8 cellular contexts compared by ENCODE assay signal in the genomic region with DNA sequence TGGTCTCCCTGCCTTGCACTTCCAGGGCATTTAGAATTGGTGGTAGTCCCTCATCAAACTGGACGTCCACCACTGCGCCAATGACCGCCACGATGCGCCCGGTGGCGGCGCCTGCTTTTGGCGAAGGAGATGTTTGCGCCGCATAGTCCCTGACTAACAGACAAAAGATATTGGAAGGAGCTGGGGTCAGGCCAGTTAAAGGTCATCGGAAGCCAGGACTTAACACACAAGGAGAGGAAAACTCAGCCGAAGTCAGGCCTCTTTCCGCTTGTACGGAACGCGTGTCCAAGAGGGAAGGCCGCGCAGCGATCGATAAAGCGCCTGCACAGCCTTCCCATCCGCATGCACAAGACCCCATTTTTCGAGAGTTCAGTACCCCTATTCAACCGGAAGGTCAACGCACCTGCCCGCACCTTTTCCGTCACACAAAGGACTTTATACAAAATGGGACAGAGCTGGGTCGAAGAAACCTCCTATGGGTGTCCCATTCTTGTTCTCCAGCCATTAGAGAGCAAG. TPM values are rescaled to one million over a fixed set of nuclear protein-coding genes. Genes with fewer than 3 reads are reported as not detected.
A peak's percentile ranks its signal among the peaks of the same experiment; 100 is the strongest.
DNase-seq lines count a peak whose midpoint lies in the region; ATAC-seq, FAIRE-seq and TF ChIP-seq lines count a peak whose summit lies in the region.

No MANE protein-coding gene starts in this region.

- no peak for FAIRE-seq in HepG2 (lab: Jason Lieb, UNC)

- peaks cover 23 to 47% (median 36%) of the 10 kb centered on the region in 10 experiments for H3K4me1 ChIP-seq in BLaER1 treated with 17β-estradiol and CSF1 and Interleukin-3, amounts not matched to agents 10 nM and 100 nM
- peaks cover 23% of the 10 kb centered on the region for H3K4me1 ChIP-seq in Karpas-422 (ENCODE audit: low read length)
- peaks cover 0 to 3% of the 10 kb centered on the region in 2 donors for H3K4me1 ChIP-seq in breast epithelium
- H3K4me1 ChIP-seq in HepG2 (ENCODE audit: insufficient read depth, low read length): peaks cover 35% of the 10 kb centered on the region

- TF ChIP-seq CTCF in breast epithelium (IDR thresholded peaks at IDR 0.05): peak in 2 of 3 donors; percentile 19 to 30
- no peak for TF ChIP-seq CTCF in HepG2 (CRISPR knock-in tag; IDR thresholded peaks at IDR 0.05)

- H3K9me3 ChIP-seq in BLaER1 treated with 17β-estradiol and CSF1 and Interleukin-3, amounts not matched to agents 10 nM and 100 nM (replicated peaks in 1 of 11): 0 out of 22 replicates have a peak, but pooled peaks cover 0 to 4% (median 0%) of the 10 kb centered on the region in 11 experiments
- H3K9me3 ChIP-seq in Karpas-422 (ENCODE audit: low read length) (no peaks in the 10 kb centered on the region), breast epithelium (no peaks in the 10 kb centered on the region), HepG2 (ENCODE audit: low read length) (no peaks in the 10 kb centered on the region)

- H3K9ac ChIP-seq in BLaER1 treated with 17β-estradiol and CSF1 and Interleukin-3, amounts not matched to agents 10 nM and 100 nM: peak overlapping the region; percentile 92 to 99 (median 97)
- H3K9ac ChIP-seq in Karpas-422 (ENCODE audit: low read length) (peak overlapping the region; percentile 93), HepG2 (ENCODE audit: insufficient read depth, low read depth, low read length) (peak overlapping the region; percentile 97)

- H4K20me1 ChIP-seq in BLaER1 treated with 17β-estradiol and CSF1 and Interleukin-3, amounts not matched to agents 10 nM and 100 nM: peaks cover 50 to 55% (median 52%) of the 10 kb centered on the region in 11 experiments
- H4K20me1 ChIP-seq in Karpas-422 (ENCODE audit: insufficient read depth, low read depth, low read length) (peaks cover 29% of the 10 kb centered on the region), HepG2 (ENCODE audit: insufficient read depth, low read length) (peaks cover 15% of the 10 kb centered on the region)

- intact Hi-C loops in breast epithelium (cut with DNase I; ENCODE audit: low total_unique reads) (no loop called here), HepG2 (cut with micrococcal nuclease; ENCODE audit: unreplicated experiment) (loop anchor here (1.0 to 10.0 kb wide), 3 partner anchors 8 to 80 kb away; a partner anchor contains a TSS)

- H3K9me2 ChIP-seq in Karpas-422 (replicated peaks; ENCODE audit: insufficient read depth, low read length): no peaks in the 10 kb centered on the region

- H3K4me3 ChIP-seq in BLaER1 treated with 17β-estradiol and CSF1 and Interleukin-3, amounts not matched to agents 10 nM and 100 nM: peak overlapping the region; percentile 84 to 98 (median 96)
- H3K4me3 ChIP-seq in Karpas-422 (ENCODE audit: low read length): peak overlapping the region; percentile 97
- peak overlapping the region; percentile 90 to 97 (median 91) for H3K4me3 ChIP-seq in breast epithelium
- peak overlapping the region; percentile 75 to 89 (median 77) for H3K4me3 ChIP-seq in HepG2 (replicated peaks in 1 of 3; ENCODE audit: insufficient read depth in 1 of 3, low read depth in 2 of 3, low read length in 3 of 3)

- no peak for TF ChIP-seq POLR2A in breast epithelium (IDR thresholded peaks at IDR 0.05)
- no peak for TF ChIP-seq POLR2A in HepG2 (IDR thresholded peaks at IDR 0.05; ENCODE audit: insufficient read depth in 1 of 2, low read depth in 2 of 2, low read length in 2 of 2)

- 2% methylated on average over 26 of the region's 29 CpGs for WGBS in HepG2 (ENCODE audit: low lambda C conversion rate)

- POLR2A ChIA-PET in HepG2 (lab: Yijun Ruan, JAX): interaction anchor here (0.8 to 2.8 kb wide), 10 partner anchors 9 to 434 kb away, joined by 3 to 58 read pairs (median 8); a partner anchor contains a TSS

- CTCF ChIA-PET in HepG2 (lab: Yijun Ruan, JAX; ENCODE audit: low intra/inter-chr PET ratio, low total read pairs): interaction anchor here (1.0 kb wide), 1 partner anchor 8 kb away, joined by 5 read pairs; no protein-coding TSS in a partner anchor

- peaks cover 44 to 60% (median 50%) of the 10 kb centered on the region in 11 experiments for H3K36me3 ChIP-seq in BLaER1 treated with 17β-estradiol and CSF1 and Interleukin-3, amounts not matched to agents 10 nM and 100 nM
- H3K36me3 ChIP-seq in Karpas-422 (ENCODE audit: insufficient read depth, low read length) (peaks cover 39% of the 10 kb centered on the region), breast epithelium (peaks cover 10% of the 10 kb centered on the region), HepG2 (replicated peaks in 1 of 2; ENCODE audit: control insufficient read depth in 1 of 2, insufficient read depth in 2 of 2, low read length in 2 of 2) (peaks cover 10 to 32% of the 10 kb centered on the region in 2 experiments)

- H2AFZ ChIP-seq in Karpas-422 (ENCODE audit: low read length) (no peak overlapping the region), HepG2 (ENCODE audit: low read length) (no peak overlapping the region)

- TF ChIP-seq EP300 in HepG2 (IDR thresholded peaks at IDR 0.05; ENCODE audit: low read depth in 2 of 2, low read length in 2 of 2): no peak
- TF ChIP-seq EP300 in HepG2 (CRISPR knock-in tag; IDR thresholded peaks at IDR 0.05; ENCODE audit: borderline replicate concordance): no peak

- no peak for TF ChIP-seq RAD21 in HepG2 (CRISPR knock-in tag; IDR thresholded peaks at IDR 0.05)

- DNase-seq in Karpas-422 (peak; percentile 64), breast epithelium (ENCODE audit: low spot score in 2 of 2) (no peak), HepG2 (ENCODE audit: low spot score) (no peak), superior temporal gyrus (ENCODE audit: extremely low spot score) (peak; percentile 21), Kasumi-1 (lab: John Stamatoyannopoulos, UW) (no peak)

- H3K79me2 ChIP-seq in Karpas-422 (ENCODE audit: low read length): peaks cover 37% of the 10 kb centered on the region
- peaks cover 39% of the 10 kb centered on the region for H3K79me2 ChIP-seq in HepG2 (ENCODE audit: insufficient read depth, low read length)

- TSS peak; percentile 75 for BruUV-seq in HepG2 (replicated peaks; lab: Mats Ljungman, UMichigan)

- ATAC-seq in HepG2 (no peak), GM21367 (IDR thresholded peaks at IDR 0.05; ENCODE audit: unreplicated experiment) (no peak), HG02852 (IDR thresholded peaks at IDR 0.05; ENCODE audit: unreplicated experiment) (no peak)

- no peaks in the 10 kb centered on the region for H3K27me3 ChIP-seq in BLaER1 treated with 17β-estradiol and CSF1 and Interleukin-3, amounts not matched to agents 10 nM and 100 nM
- no peaks in the 10 kb centered on the region for H3K27me3 ChIP-seq in Karpas-422 (ENCODE audit: low read length)
- H3K27me3 ChIP-seq in breast epithelium: no peaks in the 10 kb centered on the region
- H3K27me3 ChIP-seq in HepG2 (ENCODE audit: control insufficient read depth in 1 of 2, insufficient read depth in 2 of 2, low read length in 2 of 2): no peaks in the 10 kb centered on the region; a peak in 1 of 5 replicates

- peak overlapping the region; percentile 78 to 98 (median 93) for H3K4me2 ChIP-seq in BLaER1 treated with 17β-estradiol and CSF1 and Interleukin-3, amounts not matched to agents 10 nM and 100 nM
- H3K4me2 ChIP-seq in Karpas-422 (ENCODE audit: low read depth, low read length, poor library complexity, severe bottlenecking): peak overlapping the region; percentile 83
- peak overlapping the region; percentile 91 for H3K4me2 ChIP-seq in HepG2 (ENCODE audit: low read depth, low read length)

- in situ Hi-C loops in HepG2 (cut with HindIII; ENCODE audit: extremely low pct_ligation_motif_present, low pct_unique_long_range_greater_than_20kb): loop anchor here (10.0 kb wide), 1 partner anchor 80 kb away; a partner anchor contains a TSS

- peak overlapping the region; percentile 89 to 97 (median 95) for H3K27ac ChIP-seq in BLaER1 treated with 17β-estradiol and CSF1 and Interleukin-3, amounts not matched to agents 10 nM and 100 nM
- H3K27ac ChIP-seq in Karpas-422 (ENCODE audit: low read length) (peak overlapping the region; percentile 90), breast epithelium (peak overlapping the region; percentile 92 to 94), HepG2 (ENCODE audit: extremely low read length, insufficient read depth, low read length) (peak overlapping the region; percentile 82)

RNA-seq across cellular contexts. Expression of a gene that starts 0.5 kb away (rescaled TPM):
- total RNA-seq in Karpas-422 (2014; rRNA removed; shearing (Covaris generic); ENCODE audit: low replicate concordance): 520 and 674 TPM in 2 replicates
- total RNA-seq in breast epithelium: 100 to 1,000 TPM; 310 to 369 (median 328) TPM
- 1,051 and 1,399 TPM in 2 replicates for total RNA-seq in HepG2 (2016; rRNA removed; fragmentation: Illumina TruSeq; extraction: Trizol)
- 224 and 228 TPM in 2 replicates for total RNA-seq in HepG2 (2016; cell fraction: cytosol; rRNA removed; fragmentation: Illumina TruSeq; extraction: Trizol; ENCODE audit: low read depth)
- 1,021 and 1,411 TPM in 2 replicates for total RNA-seq in HepG2 (2016; cell fraction: insoluble cytoplasmic fraction; rRNA removed; fragmentation: Illumina TruSeq; extraction: Trizol)
- total RNA-seq in HepG2 (2016; cell fraction: membrane; rRNA removed; fragmentation: Illumina TruSeq; extraction: Trizol): 344 and 367 TPM in 2 replicates
- 359 and 382 TPM in 2 replicates for total RNA-seq in HepG2 (2016; cell fraction: nucleus; rRNA removed; fragmentation: Illumina TruSeq; extraction: Trizol)
- polyA plus RNA-seq in HepG2 (2011; rRNA removed): 985 and 1,180 TPM in 2 replicates
- 961 and 1,057 TPM in 2 replicates for polyA plus RNA-seq in HepG2 (2011; cell fraction: cytosol; rRNA removed)
- polyA plus RNA-seq in HepG2 (2011; cell fraction: nucleus; rRNA removed): 521 and 614 TPM in 2 replicates
- polyA plus RNA-seq in HepG2 (2012): 690 and 871 TPM in 2 replicates
- polyA plus RNA-seq in HepG2 (2016; cell fraction: cytosol; fragmentation: Illumina TruSeq; extraction: Trizol; ENCODE audit: low read depth): 156 and 174 TPM in 2 replicates
- polyA plus RNA-seq in HepG2 (2016; cell fraction: insoluble cytoplasmic fraction; fragmentation: Illumina TruSeq; extraction: Trizol; ENCODE audit: low read depth): 1,081 and 1,136 TPM in 2 replicates
- polyA plus RNA-seq in HepG2 (2016; cell fraction: membrane; fragmentation: Illumina TruSeq; extraction: Trizol; ENCODE audit: low read depth): 252 and 280 TPM in 2 replicates
- polyA plus RNA-seq in HepG2 (2016; cell fraction: nucleus; fragmentation: Illumina TruSeq; extraction: Trizol; ENCODE audit: insufficient read depth, low read depth): 530 and 544 TPM in 2 replicates
- polyA minus RNA-seq in HepG2 (2011; rRNA and poly(A)+ RNA removed; ENCODE audit: low replicate concordance): 2,113 and 3,228 TPM in 2 replicates
- polyA minus RNA-seq in HepG2 (2011; cell fraction: cytosol; rRNA and poly(A)+ RNA removed): 569 and 591 TPM in 2 replicates
- 160 and 202 TPM in 2 replicates for polyA minus RNA-seq in HepG2 (2011; cell fraction: nucleus; rRNA and poly(A)+ RNA removed)

RNA-seq across cellular contexts. Expression of a gene that starts 15.1 kb away (rescaled TPM):
- 43.1 and 48.7 TPM in 2 replicates for total RNA-seq in Karpas-422 (2014; rRNA removed; shearing (Covaris generic); ENCODE audit: low replicate concordance)
- total RNA-seq in breast epithelium: 100 to 1,000 TPM in 1 of 3 donors, 10 to 100 TPM in 2; 80.2 to 104 (median 81.0) TPM
- total RNA-seq in HepG2 (2016; rRNA removed; fragmentation: Illumina TruSeq; extraction: Trizol): 21.8 and 25.5 TPM in 2 replicates
- total RNA-seq in HepG2 (2016; cell fraction: cytosol; rRNA removed; fragmentation: Illumina TruSeq; extraction: Trizol; ENCODE audit: low read depth): 7.5 and 9.3 TPM in 2 replicates
- 19.6 and 20.3 TPM in 2 replicates for total RNA-seq in HepG2 (2016; cell fraction: insoluble cytoplasmic fraction; rRNA removed; fragmentation: Illumina TruSeq; extraction: Trizol)
- total RNA-seq in HepG2 (2016; cell fraction: membrane; rRNA removed; fragmentation: Illumina TruSeq; extraction: Trizol): 10.4 and 11.5 TPM in 2 replicates
- total RNA-seq in HepG2 (2016; cell fraction: nucleus; rRNA removed; fragmentation: Illumina TruSeq; extraction: Trizol): 26.9 and 27.3 TPM in 2 replicates
- polyA plus RNA-seq in HepG2 (2011; rRNA removed): 63.5 and 73.5 TPM in 2 replicates
- polyA plus RNA-seq in HepG2 (2011; cell fraction: cytosol; rRNA removed): 26.0 and 27.6 TPM in 2 replicates
- polyA plus RNA-seq in HepG2 (2011; cell fraction: nucleus; rRNA removed): 119 and 134 TPM in 2 replicates
- 46.0 and 50.1 TPM in 2 replicates for polyA plus RNA-seq in HepG2 (2012)
- polyA plus RNA-seq in HepG2 (2016; cell fraction: cytosol; fragmentation: Illumina TruSeq; extraction: Trizol; ENCODE audit: low read depth): 0.96 and 1.7 TPM in 2 replicates
- 18.5 and 25.0 TPM in 2 replicates for polyA plus RNA-seq in HepG2 (2016; cell fraction: insoluble cytoplasmic fraction; fragmentation: Illumina TruSeq; extraction: Trizol; ENCODE audit: low read depth)
- 4.6 and 4.7 TPM in 2 replicates for polyA plus RNA-seq in HepG2 (2016; cell fraction: membrane; fragmentation: Illumina TruSeq; extraction: Trizol; ENCODE audit: low read depth)
- polyA plus RNA-seq in HepG2 (2016; cell fraction: nucleus; fragmentation: Illumina TruSeq; extraction: Trizol; ENCODE audit: insufficient read depth, low read depth): 52.0 and 52.8 TPM in 2 replicates
- polyA minus RNA-seq in HepG2 (2011; rRNA and poly(A)+ RNA removed; ENCODE audit: low replicate concordance): 99.4 and 117 TPM in 2 replicates
- polyA minus RNA-seq in HepG2 (2011; cell fraction: cytosol; rRNA and poly(A)+ RNA removed): 47.0 and 52.8 TPM in 2 replicates
- polyA minus RNA-seq in HepG2 (2011; cell fraction: nucleus; rRNA and poly(A)+ RNA removed): 86.6 and 108 TPM in 2 replicates

RNA-seq across cellular contexts. Expression of a gene that starts 42.8 kb away (rescaled TPM):
- total RNA-seq in Karpas-422 (2014; rRNA removed; shearing (Covaris generic); ENCODE audit: low replicate concordance): 49.4 and 126 TPM in 2 replicates
- total RNA-seq in breast epithelium: 100 to 1,000 TPM in 2 of 3 donors, 10 to 100 TPM in 1; 85.0 to 134 (median 111) TPM
- 159 and 290 TPM in 2 replicates for total RNA-seq in HepG2 (2016; rRNA removed; fragmentation: Illumina TruSeq; extraction: Trizol)
- 36.7 and 44.1 TPM in 2 replicates for total RNA-seq in HepG2 (2016; cell fraction: cytosol; rRNA removed; fragmentation: Illumina TruSeq; extraction: Trizol; ENCODE audit: low read depth)
- total RNA-seq in HepG2 (2016; cell fraction: insoluble cytoplasmic fraction; rRNA removed; fragmentation: Illumina TruSeq; extraction: Trizol): 170 and 269 TPM in 2 replicates
- total RNA-seq in HepG2 (2016; cell fraction: membrane; rRNA removed; fragmentation: Illumina TruSeq; extraction: Trizol): 155 and 168 TPM in 2 replicates
- total RNA-seq in HepG2 (2016; cell fraction: nucleus; rRNA removed; fragmentation: Illumina TruSeq; extraction: Trizol): 118 and 124 TPM in 2 replicates
- 43.7 and 54.4 TPM in 2 replicates for polyA plus RNA-seq in HepG2 (2011; rRNA removed)
- polyA plus RNA-seq in HepG2 (2011; cell fraction: cytosol; rRNA removed): 23.9 and 37.8 TPM in 2 replicates
- 16.1 and 21.1 TPM in 2 replicates for polyA plus RNA-seq in HepG2 (2011; cell fraction: nucleus; rRNA removed)
- 244 and 265 TPM in 2 replicates for polyA plus RNA-seq in HepG2 (2012)
- polyA plus RNA-seq in HepG2 (2016; cell fraction: cytosol; fragmentation: Illumina TruSeq; extraction: Trizol; ENCODE audit: low read depth): 58.0 and 58.7 TPM in 2 replicates
- 452 and 465 TPM in 2 replicates for polyA plus RNA-seq in HepG2 (2016; cell fraction: insoluble cytoplasmic fraction; fragmentation: Illumina TruSeq; extraction: Trizol; ENCODE audit: low read depth)
- 140 and 145 TPM in 2 replicates for polyA plus RNA-seq in HepG2 (2016; cell fraction: membrane; fragmentation: Illumina TruSeq; extraction: Trizol; ENCODE audit: low read depth)
- polyA plus RNA-seq in HepG2 (2016; cell fraction: nucleus; fragmentation: Illumina TruSeq; extraction: Trizol; ENCODE audit: insufficient read depth, low read depth): 228 and 240 TPM in 2 replicates
- polyA minus RNA-seq in HepG2 (2011; rRNA and poly(A)+ RNA removed; ENCODE audit: low replicate concordance): 15.3 and 29.9 TPM in 2 replicates
- polyA minus RNA-seq in HepG2 (2011; cell fraction: cytosol; rRNA and poly(A)+ RNA removed): 57.2 and 64.6 TPM in 2 replicates
- 23.0 and 29.1 TPM in 2 replicates for polyA minus RNA-seq in HepG2 (2011; cell fraction: nucleus; rRNA and poly(A)+ RNA removed)

Comparison
In these comparisons a context has a peak if more than half of its experiments do, and no peak if none do; other contexts are left out.
1. DNase-seq: peak in Karpas-422 (single experiment) and superior temporal gyrus (single experiment); none in breast epithelium (0 of 2), HepG2 (single experiment) and Kasumi-1 (0 of 2).
2. Peak in every context shown above with its lines, with median percentiles within 50 percentile points of each other: H3K27ac ChIP-seq, H3K4me2 ChIP-seq, H3K4me3 ChIP-seq and H3K9ac ChIP-seq.